10 cellular contexts compared by ENCODE assay signal in genomic region chr1:153515504-153516394, GRCh38. TPM values are rescaled to one million over a fixed set of nuclear protein-coding genes. Genes with fewer than 3 reads are reported as not detected.
DNase-seq lines count a peak whose midpoint lies in the region; ATAC-seq and TF ChIP-seq lines count a peak whose summit lies in the region.
"Had no signal": no experiment of that assay in that cellular context is flagged by ENCODE, and none has a peak within 500 bp of the region (broad histone marks: within the 10 kb centered on the region; RNA-seq: fewer than 3 reads in every experiment).

No MANE protein-coding gene starts in this region.

- DNase-seq in NCI-H748 (lab: John Stamatoyannopoulos, UW; ENCODE audit: unreplicated experiment), result peak; percentile 16
- DNase-seq in NCI-H748 treated with DMSO at 0.1 percent for 48 hours (lab: John Stamatoyannopoulos, UW), result no peak
- DNase-seq in NCI-H510A (lab: John Stamatoyannopoulos, UW), result peak; percentile 65
- DNase-seq in endothelial cell (ENCODE audit: low spot score), result no peak
- DNase-seq in sciatic nerve (ENCODE audit: low spot score), result no peak
- DNase-seq in effector memory CD4-positive, alpha-beta T cell, result no peak
- DNase-seq: naive B cell had no signal

- no peak for TF ChIP-seq CTCF in endothelial cell (IDR thresholded peaks at IDR 0.05; ENCODE audit: unreplicated experiment)

- no peak overlapping the region for H3K4me3 ChIP-seq in effector memory CD4-positive, alpha-beta T cell (ENCODE audit: insufficient read depth, low read depth, low read length, poor library complexity, severe bottlenecking)
- H3K4me3 ChIP-seq: esophagus muscularis mucosa had no signal

- H3K27me3 Mint-ChIP-seq in endothelial cell (ENCODE audit: unreplicated experiment), result peaks cover under 1% of the 10 kb centered on the region
- H3K27me3 Mint-ChIP-seq: naive B cell had no signal

- H3K27ac Mint-ChIP-seq in endothelial cell (ENCODE audit: unreplicated experiment), result no peak overlapping the region

- no peaks in the 10 kb centered on the region for H3K27me3 ChIP-seq in effector memory CD4-positive, alpha-beta T cell (replicated peaks; ENCODE audit: control insufficient read depth, insufficient read depth, low read length, poor library complexity, severe bottlenecking)
- H3K27me3 ChIP-seq: esophagus muscularis mucosa had no signal

- no peak overlapping the region for H3K27ac ChIP-seq in effector memory CD4-positive, alpha-beta T cell (ENCODE audit: insufficient read depth, low read length, poor library complexity, severe bottlenecking)
- H3K27ac ChIP-seq: esophagus muscularis mucosa had no signal

- peaks cover 6% of the 10 kb centered on the region for H3K4me1 Mint-ChIP-seq in endothelial cell (ENCODE audit: unreplicated experiment)

- H3K9me3 ChIP-seq in effector memory CD4-positive, alpha-beta T cell (ENCODE audit: control insufficient read depth, low read length), result no peaks in the 10 kb centered on the region
- H3K9me3 ChIP-seq: esophagus muscularis mucosa had no signal

- intact Hi-C loops in sciatic nerve (cut with DNase I), result no loop called here

- peak overlapping the region; percentile 74 for H3K4me3 Mint-ChIP-seq in endothelial cell (ENCODE audit: unreplicated experiment)

- H3K9me3 Mint-ChIP-seq in endothelial cell (ENCODE audit: unreplicated experiment), result no peaks in the 10 kb centered on the region
- H3K9me3 Mint-ChIP-seq: naive B cell had no signal

- no peaks in the 10 kb centered on the region for H3K36me3 Mint-ChIP-seq in endothelial cell (ENCODE audit: low read depth, unreplicated experiment)
- H3K36me3 Mint-ChIP-seq: naive B cell had no signal

- H3K36me3 ChIP-seq in effector memory CD4-positive, alpha-beta T cell (ENCODE audit: control insufficient read depth, insufficient read depth, low read length), result no peaks in the 10 kb centered on the region
- H3K36me3 ChIP-seq: esophagus muscularis mucosa had no signal

- H3K4me1 ChIP-seq in effector memory CD4-positive, alpha-beta T cell (ENCODE audit: control insufficient read depth, insufficient read depth, low read length, poor library complexity, severe bottlenecking), result no peaks in the 10 kb centered on the region

- ATAC-seq in sciatic nerve (peak; percentile 38), HG02678 (IDR thresholded peaks at IDR 0.05; ENCODE audit: unreplicated experiment) (no peak), HG02852 (IDR thresholded peaks at IDR 0.05; ENCODE audit: unreplicated experiment) (no peak)

RNA-seq across cellular contexts. Expression of gene S100A6, which starts 20.0 kb away (rescaled TPM):
- total RNA-seq in endothelial cell (ENCODE audit: unreplicated experiment), result 11.9 TPM
- 1,022 TPM for total RNA-seq in sciatic nerve

RNA-seq across cellular contexts. Expression of gene S100A5, which starts 25.0 kb away (rescaled TPM):
- not detected for total RNA-seq in endothelial cell (ENCODE audit: unreplicated experiment)
- total RNA-seq in sciatic nerve, result not detected

RNA-seq across cellular contexts. Expression of gene S100A4, which starts 29.9 kb away (rescaled TPM):
- total RNA-seq in endothelial cell (ENCODE audit: unreplicated experiment) (2.8 TPM), sciatic nerve (258 TPM)

RNA-seq across cellular contexts. Expression of gene S100A3, which starts 33.3 kb away (rescaled TPM):
- total RNA-seq in endothelial cell (ENCODE audit: unreplicated experiment) (not detected), sciatic nerve (not detected)

RNA-seq across cellular contexts. Expression of gene S100A2, which starts 49.9 kb away (rescaled TPM):
- total RNA-seq in endothelial cell (ENCODE audit: unreplicated experiment), result not detected
- total RNA-seq in sciatic nerve, result 3.5 TPM

Comparison
In these comparisons a context has a peak if more than half of its experiments do, and no peak if none do; other contexts are left out.
1. DNase-seq: peak in NCI-H748 (single experiment) and NCI-H510A (single experiment); none in NCI-H748 treated with DMSO at 0.1 percent for 48 hours (single experiment), endothelial cell (single experiment), sciatic nerve (single experiment) and effector memory CD4-positive, alpha-beta T cell (0 of 3).
2. RNA of gene S100A6, which starts 20.0 kb away (total RNA-seq): 1,022 TPM in sciatic nerve (single experiment); 11.9 TPM in endothelial cell (single experiment); every median in the first group is over 10 times any median in the second.
3. RNA of gene S100A4, which starts 29.9 kb away (total RNA-seq): 258 TPM in sciatic nerve (single experiment); 2.8 TPM in endothelial cell (single experiment); every median in the first group is over 10 times any median in the second.